In the genomic region with DNA sequence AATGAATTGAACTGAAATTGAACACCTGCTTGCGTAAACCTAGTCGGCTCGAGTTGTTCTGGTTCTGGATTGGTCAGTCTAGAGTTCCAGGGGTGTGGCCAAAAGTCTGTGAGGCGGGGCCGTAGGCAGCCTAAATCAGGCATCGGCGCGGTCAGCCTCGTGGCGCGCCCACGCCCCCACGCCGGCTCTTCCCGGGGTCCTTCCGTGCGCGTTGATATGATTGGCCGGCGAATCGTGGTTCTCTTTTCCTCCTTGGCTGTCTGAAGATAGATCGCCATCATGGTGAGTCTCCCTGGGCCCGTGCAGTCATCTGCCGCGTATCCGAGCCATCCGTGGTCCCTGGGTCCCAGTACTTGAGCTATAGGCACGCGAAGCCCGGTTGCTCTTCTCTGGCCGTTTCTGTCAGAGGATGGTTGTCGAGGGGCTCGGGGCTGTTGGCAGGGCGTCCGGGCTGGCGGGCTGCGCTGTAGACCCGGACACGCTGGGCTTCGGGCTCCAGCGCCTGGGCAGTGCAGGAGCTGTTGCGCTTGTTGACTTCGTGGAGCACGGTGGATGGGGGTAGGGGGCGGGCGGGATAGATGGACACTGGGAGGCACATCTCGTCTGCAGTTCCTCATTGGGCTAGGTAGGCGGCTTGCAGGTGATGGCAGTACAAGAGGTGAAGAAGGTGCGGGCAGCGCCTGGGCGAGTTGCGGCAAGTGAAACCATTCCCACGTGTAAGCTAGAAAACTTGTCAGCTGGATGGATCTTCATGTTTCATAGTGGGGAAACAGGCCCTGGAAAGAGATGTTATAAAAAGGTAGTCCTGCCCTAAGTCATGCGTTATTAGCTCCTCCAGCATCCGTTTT, we compare ENCODE assay signal across 8 cellular contexts. TPM values are rescaled to one million over a fixed set of nuclear protein-coding genes. Genes with fewer than 3 reads are reported as not detected.
DNase-seq lines count a peak whose midpoint lies in the region; ATAC-seq and TF ChIP-seq lines count a peak whose summit lies in the region.

A gene (plus strand): TSS at position 241 of the 848 bp plus-strand sequence. CDS start 39 bp downstream, at position 280.

- H3K27me3 ChIP-seq in KMS-11 (ENCODE audit: insufficient read depth, low read depth): 0 out of 2 replicates have a peak, but pooled peaks cover 3% of the 10 kb centered on the region
- H3K27me3 ChIP-seq in Peyer's patch: no peaks in the 10 kb centered on the region
- no peaks in the 10 kb centered on the region for H3K27me3 ChIP-seq in muscle layer of colon (ENCODE audit: control insufficient read depth in 1 of 2, insufficient read depth in 2 of 2, low read length in 2 of 2)

- H3K4me1 ChIP-seq in KMS-11 (ENCODE audit: low read depth, poor library complexity, severe bottlenecking) (peaks cover 43% of the 10 kb centered on the region), Peyer's patch (peaks cover 0 to 28% (median 6%) of the 10 kb centered on the region in 4 donors), muscle layer of colon (ENCODE audit: insufficient read depth, low read length) (peaks cover 14% of the 10 kb centered on the region)

- peak; percentile 80 for ATAC-seq in GM21737 (IDR thresholded peaks at IDR 0.05; ENCODE audit: unreplicated experiment)
- peak; percentile 95 for ATAC-seq in esophagus mucosa

- peaks cover 25% of the 10 kb centered on the region; the same call in 1 of the 2 replicates for H3K36me3 ChIP-seq in KMS-11 (ENCODE audit: insufficient read depth)
- peaks cover 0 to 35% (median 0%) of the 10 kb centered on the region in 3 donors for H3K36me3 ChIP-seq in Peyer's patch
- peaks cover 25% of the 10 kb centered on the region for H3K36me3 ChIP-seq in muscle layer of colon (ENCODE audit: insufficient read depth, low read length)

- H2AFZ ChIP-seq in KMS-11 (ENCODE audit: low read depth): peak within 1 kb of the TSS; percentile 70; the same call in 1 of the 2 replicates

- H4K20me1 ChIP-seq in KMS-11 (ENCODE audit: insufficient read depth): peaks cover 39% of the 10 kb centered on the region

- DNase-seq in DMS53 treated with DMSO at 0.1 percent for 48 hours (lab: John Stamatoyannopoulos, UW; ENCODE audit: unreplicated experiment): peak; percentile 98
- peak; percentile 94 to 98 (median 96) for DNase-seq in Peyer's patch
- DNase-seq in activated T-cell treated with anti-CD3 and anti-CD28 coated beads, Interleukin-2, amount 50 U/mL, for 48 hours: peak; percentile 96 to 97
- peak; percentile 85 for DNase-seq in stimulated activated CD8-positive, alpha-beta memory T cell treated with anti-CD3 and anti-CD28 coated beads, Interleukin-7, amount 100 ng/mL, for 24 hours (ENCODE audit: low read depth)

- H3K79me2 ChIP-seq in KMS-11 (ENCODE audit: insufficient read depth, low read depth): peaks cover 44% of the 10 kb centered on the region

- TF ChIP-seq POLR2A in Peyer's patch (IDR thresholded peaks at IDR 0.05): peak; percentile 73

- H3K27ac ChIP-seq in KMS-11: peak within 1 kb of the TSS; percentile 70
- peak within 1 kb of the TSS; percentile 63 to 85 (median 74) for H3K27ac ChIP-seq in Peyer's patch
- peak within 1 kb of the TSS; percentile 75 for H3K27ac ChIP-seq in muscle layer of colon (ENCODE audit: low read depth, low read length)

- TF ChIP-seq CTCF in KMS-11 (conservative IDR thresholded peaks at IDR 0.05; ENCODE audit: low read depth, low read length): 0 out of 2 replicates have a peak, but pooled peaks have one; percentile 16
- no peak for TF ChIP-seq CTCF in Peyer's patch (IDR thresholded peaks at IDR 0.05)

- H3K9me3 ChIP-seq in Peyer's patch (no peaks in the 10 kb centered on the region), muscle layer of colon (ENCODE audit: low read length) (no peaks in the 10 kb centered on the region)

- H3K4me2 ChIP-seq in KMS-11: peak within 1 kb of the TSS; percentile 82

- H3K4me3 ChIP-seq in KMS-11 (IDR thresholded peaks at IDR 0.05; ENCODE audit: insufficient read depth, low read depth, low read length) (no peak within 1 kb of the TSS), Peyer's patch (peak within 1 kb of the TSS; percentile 80 to 97 (median 83)), muscle layer of colon (ENCODE audit: low read depth in 1 of 2, low read length in 2 of 2) (peak within 1 kb of the TSS; percentile 73 to 91)

- peak within 1 kb of the TSS; percentile 89 for H3K9ac ChIP-seq in KMS-11
- peak within 1 kb of the TSS; percentile 95 for H3K9ac ChIP-seq in muscle layer of colon (ENCODE audit: low read length)

RNA-seq across cellular contexts. Expression of the gene that starts here (rescaled TPM):
- total RNA-seq in Peyer's patch (1,000 to 10,000 TPM in 3 of 4 donors, 100 to 1,000 TPM in 1; 999 to 2,177 (median 1,337) TPM), esophagus mucosa (1,500 TPM)
